ENCODE assay signal across 16 cellular contexts in the genomic region with DNA sequence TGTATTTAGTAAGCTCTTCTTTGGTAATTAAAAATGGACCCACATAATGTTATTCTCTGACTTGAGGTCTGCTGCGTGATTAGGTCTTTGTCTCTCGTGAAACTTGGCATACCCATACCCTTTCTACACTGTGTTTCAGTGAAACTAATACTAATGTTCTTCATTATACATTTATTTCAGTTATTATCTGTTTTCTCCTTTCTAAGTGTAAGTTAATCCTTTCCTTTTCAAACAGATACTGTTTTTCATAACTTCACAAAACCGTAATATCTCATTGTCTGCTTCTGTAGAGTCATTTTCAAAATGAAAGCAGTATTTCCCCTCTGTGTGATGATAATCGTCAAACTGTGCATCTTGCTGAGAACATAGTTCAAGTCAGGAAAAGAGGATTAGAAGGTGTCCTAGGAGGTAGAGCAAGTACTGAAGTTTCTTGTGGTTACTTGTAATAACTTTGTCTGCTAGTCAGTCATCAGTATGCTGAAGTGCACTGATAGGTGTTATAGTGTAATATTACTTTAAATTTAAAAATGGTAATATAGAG. TPM values are rescaled to one million over a fixed set of nuclear protein-coding genes. Genes with fewer than 3 reads are reported as not detected.
DNase-seq lines count a peak whose midpoint lies in the region; ATAC-seq and TF ChIP-seq lines count a peak whose summit lies in the region.
"Had no signal": no experiment of that assay in that cellular context is flagged by ENCODE, and none has a peak within 500 bp of the region (broad histone marks: within the 10 kb centered on the region; RNA-seq: fewer than 3 reads in every experiment).

No MANE protein-coding gene starts in this region.

- H3K4me3 ChIP-seq in left lung: no peak overlapping the region

- peak overlapping the region; percentile 47 for H3K4me3 Mint-ChIP-seq in activated CD4-positive, alpha-beta T cell treated with anti-CD3 and anti-CD28 coated beads, Interleukin-2, amount 10 ng/mL, durations not matched to agents 24 days and 14 days
- H3K4me3 Mint-ChIP-seq in effector memory CD8-positive, alpha-beta T cell: peak overlapping the region; percentile 74 to 76

- peaks cover 2% of the 10 kb centered on the region for H3K9me3 Mint-ChIP-seq in activated CD4-positive, alpha-beta T cell treated with anti-CD3 and anti-CD28 coated beads, Interleukin-2, amount 10 ng/mL, durations not matched to agents 24 days and 14 days
- no peaks in the 10 kb centered on the region for H3K9me3 Mint-ChIP-seq in effector memory CD8-positive, alpha-beta T cell

- peaks cover 0 to 68% of the 10 kb centered on the region in 2 donors for H3K36me3 ChIP-seq in left lung

- no peaks in the 10 kb centered on the region for H3K27me3 ChIP-seq in left lung

- peak overlapping the region; percentile 67 for H3K27ac Mint-ChIP-seq in activated CD4-positive, alpha-beta T cell treated with anti-CD3 and anti-CD28 coated beads, Interleukin-2, amount 10 ng/mL, durations not matched to agents 24 days and 14 days
- H3K27ac Mint-ChIP-seq in effector memory CD8-positive, alpha-beta T cell: peak overlapping the region; percentile 94 to 95

- ATAC-seq in GM21786 (IDR thresholded peaks at IDR 0.05; ENCODE audit: unreplicated experiment) (peak; percentile 50), HG03571 (IDR thresholded peaks at IDR 0.05; ENCODE audit: unreplicated experiment) (peak; percentile 79), left lung (no peak)
- peak; percentile 31 for ATAC-seq in effector memory CD8-positive, alpha-beta T cell (replicated peaks)
- ATAC-seq: esophagus mucosa had no signal

- H3K4me1 ChIP-seq in left lung: no peaks in the 10 kb centered on the region
- H3K4me1 ChIP-seq: parathyroid adenoma had no signal

- intact Hi-C loops in activated CD4-positive, alpha-beta T cell treated with anti-CD3 and anti-CD28 coated beads, Interleukin-2, amount 10 ng/mL, durations not matched to agents 24 days and 14 days (cut with micrococcal nuclease): loop anchor here (1.0 kb wide), 1 partner anchor 15 kb away; no protein-coding TSS in a partner anchor
- intact Hi-C loops in left lung (cut with DNase I): no loop called here

- peaks cover 49% of the 10 kb centered on the region for H3K4me1 Mint-ChIP-seq in activated CD4-positive, alpha-beta T cell treated with anti-CD3 and anti-CD28 coated beads, Interleukin-2, amount 10 ng/mL, durations not matched to agents 24 days and 14 days
- H3K4me1 Mint-ChIP-seq in effector memory CD8-positive, alpha-beta T cell (ENCODE audit: low read depth in 2 of 2): peaks cover 26 to 48% of the 10 kb centered on the region in 2 donors

- no peaks in the 10 kb centered on the region for H3K27me3 Mint-ChIP-seq in activated CD4-positive, alpha-beta T cell treated with anti-CD3 and anti-CD28 coated beads, Interleukin-2, amount 10 ng/mL, durations not matched to agents 24 days and 14 days
- no peaks in the 10 kb centered on the region for H3K27me3 Mint-ChIP-seq in effector memory CD8-positive, alpha-beta T cell

- no peaks in the 10 kb centered on the region for H3K9me3 ChIP-seq in left lung

- peaks cover 56% of the 10 kb centered on the region for H3K36me3 Mint-ChIP-seq in activated CD4-positive, alpha-beta T cell treated with anti-CD3 and anti-CD28 coated beads, Interleukin-2, amount 10 ng/mL, durations not matched to agents 24 days and 14 days (ENCODE audit: low read depth)
- H3K36me3 Mint-ChIP-seq in effector memory CD8-positive, alpha-beta T cell (ENCODE audit: insufficient read depth): peaks cover 32% of the 10 kb centered on the region

- H3K27ac ChIP-seq in left lung: no peak overlapping the region
- H3K27ac ChIP-seq: parathyroid adenoma had no signal

- no peak for TF ChIP-seq CTCF in left lung (IDR thresholded peaks at IDR 0.05)

- DNase-seq in activated CD4-positive, alpha-beta T cell treated with anti-CD3 and anti-CD28 coated beads, Interleukin-2, amount 10 ng/mL, durations not matched to agents 24 days and 14 days: peak; percentile 72
- DNase-seq in activated CD4-positive, alpha-beta T cell treated with anti-CD3 and anti-CD28 coated beads for 48 hours: no peak
- DNase-seq in effector memory CD8-positive, alpha-beta T cell: no peak
- no peak for DNase-seq in Ammon's horn (ENCODE audit: low spot score)
- no peak for DNase-seq in NCI-H1105 treated with DMSO at 0.1 percent for 48 hours (lab: John Stamatoyannopoulos, UW)
- DNase-seq in left lung: no peak
- DNase-seq: Calu3; mesenchymal stem cell; NCI-H1694; NCI-H748 treated with DMSO at 0.1 percent for 48 hours; SHP77 treated with DMSO at 0.1 percent for 48 hours; stimulated activated CD8-positive, alpha-beta memory T cell treated with anti-CD3 and anti-CD28 coated beads, Interleukin-4, amount 100 ng/mL, for 48 hours had no signal

RNA-seq across cellular contexts. Expression of a gene that starts 15.9 kb away (rescaled TPM):
- 32.7 and 36.7 TPM in 2 replicates for total RNA-seq in activated CD4-positive, alpha-beta T cell treated with anti-CD3 and anti-CD28 coated beads, Interleukin-2, amount 10 ng/mL, durations not matched to agents 24 days and 14 days
- 10 to 100 TPM; 18.9 to 19.8 TPM for total RNA-seq in left lung

RNA-seq across cellular contexts. Expression of a gene that starts 48.1 kb away (rescaled TPM):
- total RNA-seq in activated CD4-positive, alpha-beta T cell treated with anti-CD3 and anti-CD28 coated beads, Interleukin-2, amount 10 ng/mL, durations not matched to agents 24 days and 14 days: 61.9 and 64.9 TPM in 2 replicates
- 10 to 100 TPM; 34.4 to 42.1 TPM for total RNA-seq in left lung

RNA-seq across cellular contexts. Expression of a gene that starts 48.2 kb away (rescaled TPM):
- 41.1 and 42.9 TPM in 2 replicates for total RNA-seq in activated CD4-positive, alpha-beta T cell treated with anti-CD3 and anti-CD28 coated beads, Interleukin-2, amount 10 ng/mL, durations not matched to agents 24 days and 14 days
- 10 to 100 TPM; 43.8 to 51.9 TPM for total RNA-seq in left lung
